ENCODE assay signal across 12 cellular contexts in genomic region chr17:4553669-4554068, GRCh38. TPM values are rescaled to one million over a fixed set of nuclear protein-coding genes. Genes with fewer than 3 reads are reported as not detected.
DNase-seq lines count a peak whose midpoint lies in the region; ATAC-seq, FAIRE-seq and TF ChIP-seq lines count a peak whose summit lies in the region.
"Had no signal": no experiment of that assay in that cellular context is flagged by ENCODE, and none has a peak within 500 bp of the region (broad histone marks: within the 10 kb centered on the region; RNA-seq: fewer than 3 reads in every experiment).

No MANE protein-coding gene starts in this region.

- no peaks in the 10 kb centered on the region for H4K20me1 ChIP-seq in K562 (replicated peaks; ENCODE audit: control insufficient read depth, insufficient read depth, low read length)

- peak overlapping the region; percentile 76 to 98 for H3K9ac ChIP-seq in K562 (ENCODE audit: insufficient read depth in 1 of 2, low read depth in 2 of 2, low read length in 2 of 2)

- no peak for DNase-seq in CD4-positive, alpha-beta T cell
- DNase-seq in K562 (ENCODE audit: extremely low read depth in 1 of 4, low spot score in 3 of 4) (no peak), dermis blood vessel endothelial cell (no peak)
- peak in 1 of 10 donors; percentile 21 for DNase-seq in naive thymus-derived CD8-positive, alpha-beta T cell
- DNase-seq: NCI-H1105 had no signal

- H3K27ac Mint-ChIP-seq in CD4-positive, alpha-beta T cell, result no peak overlapping the region
- H3K27ac Mint-ChIP-seq in IgD-negative memory B cell, result no peak overlapping the region
- H3K27ac Mint-ChIP-seq in naive thymus-derived CD8-positive, alpha-beta T cell, result peak overlapping the region in 3 of 10 donors; percentile 29 to 79 (median 79)

- H3K9me3 ChIP-seq in CD4-positive, alpha-beta T cell (ENCODE audit: control insufficient read depth, low read length), result no peaks in the 10 kb centered on the region
- no peaks in the 10 kb centered on the region for H3K9me3 ChIP-seq in K562 (replicated peaks; ENCODE audit: control insufficient read depth, insufficient read depth, low read depth, low read length)
- H3K9me3 ChIP-seq: body of pancreas had no signal

- no peak for TF ChIP-seq EP300 in K562 (IDR thresholded peaks at IDR 0.05; ENCODE audit: low read length)

- H3K4me3 Mint-ChIP-seq in CD4-positive, alpha-beta T cell, result peak overlapping the region; percentile 97
- peak overlapping the region; percentile 80 to 93 (median 90) for H3K4me3 Mint-ChIP-seq in IgD-negative memory B cell
- H3K4me3 Mint-ChIP-seq in naive thymus-derived CD8-positive, alpha-beta T cell, result peak overlapping the region; percentile 60 to 97 (median 95)

- peaks cover 3 to 38% of the 10 kb centered on the region in 2 experiments; a peak in 4 of 5 replicates for H3K4me1 ChIP-seq in K562 (replicated peaks in 1 of 2; ENCODE audit: control insufficient read depth in 2 of 2, insufficient read depth in 2 of 2, low read length in 2 of 2)

- peak overlapping the region; percentile 62 for H3K4me3 ChIP-seq in K562

- peaks cover 38% of the 10 kb centered on the region for H3K79me2 ChIP-seq in K562 (ENCODE audit: control insufficient read depth, insufficient read depth, low read length)

- H3K36me3 ChIP-seq in K562 (ENCODE audit: control insufficient read depth, insufficient read depth, low read length), result peaks cover 53% of the 10 kb centered on the region; the same call in 2 of the 3 replicates

- in situ Hi-C loops in K562 (cut with MboI), result no loop called here

- ATAC-seq in CD4-positive, alpha-beta T cell (ENCODE audit: poor library complexity), result no peak
- ATAC-seq in K562 (no peak), HG02885 (IDR thresholded peaks at IDR 0.05; ENCODE audit: poor library complexity, unreplicated experiment) (no peak), HG03097 (IDR thresholded peaks at IDR 0.05; ENCODE audit: low FRiP score, unreplicated experiment) (no peak), HG03280 (IDR thresholded peaks at IDR 0.05; ENCODE audit: unreplicated experiment) (no peak)
- ATAC-seq in naive thymus-derived CD8-positive, alpha-beta T cell, result no peak
- ATAC-seq: body of pancreas had no signal

- peaks cover 32% of the 10 kb centered on the region for H3K4me1 Mint-ChIP-seq in CD4-positive, alpha-beta T cell (ENCODE audit: low read depth)
- H3K4me1 Mint-ChIP-seq in IgD-negative memory B cell, result peaks cover 16 to 21% (median 17%) of the 10 kb centered on the region in 3 donors
- H3K4me1 Mint-ChIP-seq in naive thymus-derived CD8-positive, alpha-beta T cell, result peaks cover 23 to 32% (median 30%) of the 10 kb centered on the region in 4 donors

- no peak for TF ChIP-seq POLR2A in K562 (conservative IDR thresholded peaks at IDR 0.05)

- no peaks in the 10 kb centered on the region for H3K27me3 Mint-ChIP-seq in CD4-positive, alpha-beta T cell
- H3K27me3 Mint-ChIP-seq in IgD-negative memory B cell, result no peaks in the 10 kb centered on the region
- H3K27me3 Mint-ChIP-seq in naive thymus-derived CD8-positive, alpha-beta T cell, result peaks cover 0 to 1% (median 0%) of the 10 kb centered on the region in 5 donors

- peaks cover 50% of the 10 kb centered on the region for H3K36me3 Mint-ChIP-seq in CD4-positive, alpha-beta T cell (ENCODE audit: low read depth)
- peaks cover 2% of the 10 kb centered on the region for H3K36me3 Mint-ChIP-seq in IgD-negative memory B cell
- peaks cover 0 to 48% (median 5%) of the 10 kb centered on the region in 3 donors for H3K36me3 Mint-ChIP-seq in naive thymus-derived CD8-positive, alpha-beta T cell

- H2AFZ ChIP-seq in K562 (ENCODE audit: low read depth, low read length), result no peak overlapping the region

- no TSS peak for BruUV-seq in K562 (replicated peaks; lab: Mats Ljungman, UMichigan)

- no peaks in the 10 kb centered on the region for H3K9me3 Mint-ChIP-seq in CD4-positive, alpha-beta T cell
- H3K9me3 Mint-ChIP-seq in IgD-negative memory B cell, result no peaks in the 10 kb centered on the region
- H3K9me3 Mint-ChIP-seq in naive thymus-derived CD8-positive, alpha-beta T cell, result no peaks in the 10 kb centered on the region

- no peak overlapping the region for H3K27ac ChIP-seq in CD4-positive, alpha-beta T cell (ENCODE audit: low read depth, low read length)
- no peak overlapping the region; the same call in 2 of the 3 replicates for H3K27ac ChIP-seq in K562 (ENCODE audit: extremely low read depth, low read depth, low read length)
- H3K27ac ChIP-seq: body of pancreas had no signal

- intact Hi-C loops in CD4-positive, alpha-beta T cell (cut with DNase I, micrococcal nuclease), result no loop called here
- intact Hi-C loops in K562 (cut with micrococcal nuclease), result no loop called here

- CTCF ChIA-PET in CD4-positive, alpha-beta T cell (lab: Charles Lee), result interaction anchor here (0.9 kb wide), 2 partner anchors 12 to 13 kb away, joined by 3 read pairs; no protein-coding TSS in a partner anchor
- CTCF ChIA-PET in K562 (lab: Yijun Ruan, JAX; ENCODE audit: low intra/inter-chr PET ratio), result no interaction called here

- peak overlapping the region; percentile 91 for H3K4me2 ChIP-seq in K562 (ENCODE audit: insufficient read depth, low read length)

- POLR2A ChIA-PET in CD4-positive, alpha-beta T cell (lab: Charles Lee), result interaction anchor here (1.1 kb wide), 1 partner anchor 11 kb away, joined by 3 read pairs; no protein-coding TSS in a partner anchor
- POLR2A ChIA-PET in K562 (lab: Yijun Ruan, JAX), result interaction anchor here (0.8 kb wide), 1 partner anchor 51 kb away, joined by 4 read pairs; no protein-coding TSS in a partner anchor
- POLR2A ChIA-PET in naive thymus-derived CD8-positive, alpha-beta T cell (lab: Charles Lee), result interaction anchor here (1.3 to 1.8 kb wide), 3 partner anchors 12 to 67 kb away, joined by 4 to 8 read pairs (median 5); no protein-coding TSS in a partner anchor

- TF ChIP-seq RAD21 in K562 (CRISPR knock-in tag; conservative IDR thresholded peaks at IDR 0.05 in 1 of 2, IDR thresholded peaks at IDR 0.05 in 1 of 2), result no peak

- H3K9me1 ChIP-seq in K562 (ENCODE audit: control insufficient read depth, insufficient read depth, low read length), result no peaks in the 10 kb centered on the region

- 56% methylated on average over 8 of the region's 9 CpGs for WGBS in K562 (ENCODE audit: insufficient coverage, low coverage, missing lambda C conversion rate)

- no peak for FAIRE-seq in K562 (lab: Jason Lieb, UNC)
- FAIRE-seq: islet of Langerhans, urothelium cell line had no signal

- H3K27me3 ChIP-seq in CD4-positive, alpha-beta T cell (ENCODE audit: control insufficient read depth, insufficient read depth, low read length), result no peaks in the 10 kb centered on the region
- no peaks in the 10 kb centered on the region for H3K27me3 ChIP-seq in K562 (ENCODE audit: control insufficient read depth in 2 of 2, insufficient read depth in 2 of 2, low read length in 2 of 2)
- H3K27me3 ChIP-seq: body of pancreas had no signal

- TF ChIP-seq CTCF in CD4-positive, alpha-beta T cell (IDR thresholded peaks at IDR 0.05), result no peak
- TF ChIP-seq CTCF in K562 (IDR thresholded peaks at IDR 0.05 in 2 of 3, conservative IDR thresholded peaks at IDR 0.05 in 1 of 3; ENCODE audit: insufficient read depth in 2 of 3, low read depth in 1 of 3, low read length in 3 of 3), result no peak

RNA-seq across cellular contexts. Expression of gene MYBBP1A, which starts 1.5 kb away (rescaled TPM):
- total RNA-seq in CD4-positive, alpha-beta T cell, result 10 to 100 TPM; 58.0 to 58.2 TPM
- 28.5 TPM for polyA plus RNA-seq in IgD-negative memory B cell
- total RNA-seq in K562 (2011; cell fraction: chromatin; rRNA removed; ENCODE audit: low replicate concordance), result 95.2 and 270 TPM in 2 replicates
- total RNA-seq in K562 (2011; cell fraction: nucleolus; rRNA removed), result 174 and 191 TPM in 2 replicates
- 98.3 and 111 TPM in 2 replicates for total RNA-seq in K562 (2011; cell fraction: nucleoplasm; rRNA removed)
- total RNA-seq in K562 (2014; rRNA removed), result 109 and 132 TPM in 2 replicates
- 19.8 and 23.3 TPM in 2 replicates for total RNA-seq in K562 (2014; rRNA removed; fragmentation: Illumina TruSeq; extraction: Trizol)
- total RNA-seq in K562 (2015; rRNA removed; fragmentation: Illumina TruSeq; extraction: Trizol), result 47.2 and 47.6 TPM in 2 replicates
- total RNA-seq in K562 (2021), result 107 and 114 TPM in 2 replicates
- polyA plus RNA-seq in K562 (2011; rRNA removed), result 17.7 and 32.4 TPM in 2 replicates
- polyA plus RNA-seq in K562 (2011; cell fraction: cytosol; rRNA removed), result 16.3 and 33.1 TPM in 2 replicates
- polyA plus RNA-seq in K562 (2011; cell fraction: nucleus; rRNA removed), result 131 and 209 TPM in 2 replicates
- polyA plus RNA-seq in K562 (2012), result 37.2 and 61.4 TPM in 2 replicates
- polyA plus RNA-seq in K562 (2014; fragmentation: Illumina TruSeq; extraction: Trizol), result 70.7 and 73.8 TPM in 2 replicates
- polyA plus RNA-seq in K562 (2014; fragmentation: Nextera tagmentation; extraction: Ambion mirVana), result 1 to 10 TPM; 2.0 to 2.4 TPM
- polyA plus RNA-seq in K562 (2014; rRNA removed), result 69.7 and 77.2 TPM in 2 replicates
- polyA minus RNA-seq in K562 (2011; rRNA and poly(A)+ RNA removed), result 23.5 and 30.7 TPM in 2 replicates
- 53.6 and 56.5 TPM in 2 replicates for polyA minus RNA-seq in K562 (2011; cell fraction: cytosol; rRNA and poly(A)+ RNA removed)
- polyA minus RNA-seq in K562 (2011; cell fraction: nucleus; rRNA and poly(A)+ RNA removed), result 54.6 and 62.6 TPM in 2 replicates
- 10 to 100 TPM; 84.4 to 88.6 TPM for total RNA-seq in naive thymus-derived CD8-positive, alpha-beta T cell
- 10 to 100 TPM; 14.0 to 45.7 (median 28.7) TPM for polyA plus RNA-seq in naive thymus-derived CD8-positive, alpha-beta T cell
- 32.2 and 52.0 TPM in 2 replicates for total RNA-seq in dermis blood vessel endothelial cell

RNA-seq across cellular contexts. Expression of gene GGT6, which starts 6.7 kb away (rescaled TPM):
- not detected for total RNA-seq in CD4-positive, alpha-beta T cell
- not detected for polyA plus RNA-seq in IgD-negative memory B cell
- not detected in 2 replicates for total RNA-seq in K562 (2011; cell fraction: chromatin; rRNA removed; ENCODE audit: low replicate concordance)
- not detected in 2 replicates for total RNA-seq in K562 (2011; cell fraction: nucleolus; rRNA removed)
- total RNA-seq in K562 (2011; cell fraction: nucleoplasm; rRNA removed), result not detected in 2 replicates
- not detected in 2 replicates for total RNA-seq in K562 (2014; rRNA removed)
- not detected in 2 replicates for total RNA-seq in K562 (2014; rRNA removed; fragmentation: Illumina TruSeq; extraction: Trizol)
- total RNA-seq in K562 (2015; rRNA removed; fragmentation: Illumina TruSeq; extraction: Trizol), result not detected in 2 replicates
- 0.09 TPM in 1 of 2 replicates, not detected in the other for total RNA-seq in K562 (2021)
- polyA plus RNA-seq in K562 (2011; rRNA removed), result not detected in 2 replicates
- polyA plus RNA-seq in K562 (2011; cell fraction: cytosol; rRNA removed), result not detected in 2 replicates
- polyA plus RNA-seq in K562 (2011; cell fraction: nucleus; rRNA removed), result not detected in 2 replicates
- not detected in 2 replicates for polyA plus RNA-seq in K562 (2012)
- not detected in 2 replicates for polyA plus RNA-seq in K562 (2014; fragmentation: Illumina TruSeq; extraction: Trizol)
- not detected for polyA plus RNA-seq in K562 (2014; fragmentation: Nextera tagmentation; extraction: Ambion mirVana)
- polyA plus RNA-seq in K562 (2014; rRNA removed), result 0.42 TPM in 1 of 2 replicates, not detected in the other
- not detected in 2 replicates for polyA minus RNA-seq in K562 (2011; rRNA and poly(A)+ RNA removed)
- polyA minus RNA-seq in K562 (2011; cell fraction: cytosol; rRNA and poly(A)+ RNA removed), result not detected in 2 replicates
- not detected in 2 replicates for polyA minus RNA-seq in K562 (2011; cell fraction: nucleus; rRNA and poly(A)+ RNA removed)
- not detected for total RNA-seq in naive thymus-derived CD8-positive, alpha-beta T cell
- not detected for polyA plus RNA-seq in naive thymus-derived CD8-positive, alpha-beta T cell
- not detected in 2 replicates for total RNA-seq in dermis blood vessel endothelial cell

RNA-seq across cellular contexts. Expression of gene SMTNL2, which starts 30.7 kb away (rescaled TPM):
- not detected for total RNA-seq in CD4-positive, alpha-beta T cell
- polyA plus RNA-seq in IgD-negative memory B cell, result not detected
- not detected in 2 replicates for total RNA-seq in K562 (2011; cell fraction: chromatin; rRNA removed; ENCODE audit: low replicate concordance)
- not detected in 2 replicates for total RNA-seq in K562 (2011; cell fraction: nucleolus; rRNA removed)
- total RNA-seq in K562 (2011; cell fraction: nucleoplasm; rRNA removed), result not detected in 2 replicates
- not detected in 2 replicates for total RNA-seq in K562 (2014; rRNA removed)
- not detected in 2 replicates for total RNA-seq in K562 (2014; rRNA removed; fragmentation: Illumina TruSeq; extraction: Trizol)
- not detected in 2 replicates for total RNA-seq in K562 (2015; rRNA removed; fragmentation: Illumina TruSeq; extraction: Trizol)
- not detected in 2 replicates for total RNA-seq in K562 (2021)
- 0.04 TPM in 1 of 2 replicates, not detected in the other for polyA plus RNA-seq in K562 (2011; rRNA removed)
- not detected in 2 replicates for polyA plus RNA-seq in K562 (2011; cell fraction: cytosol; rRNA removed)
- polyA plus RNA-seq in K562 (2011; cell fraction: nucleus; rRNA removed), result not detected in 2 replicates
- not detected in 2 replicates for polyA plus RNA-seq in K562 (2012)
- not detected in 2 replicates for polyA plus RNA-seq in K562 (2014; fragmentation: Illumina TruSeq; extraction: Trizol)
- not detected for polyA plus RNA-seq in K562 (2014; fragmentation: Nextera tagmentation; extraction: Ambion mirVana)
- not detected in 2 replicates for polyA plus RNA-seq in K562 (2014; rRNA removed)
- not detected in 2 replicates for polyA minus RNA-seq in K562 (2011; rRNA and poly(A)+ RNA removed)
- polyA minus RNA-seq in K562 (2011; cell fraction: cytosol; rRNA and poly(A)+ RNA removed), result not detected in 2 replicates
- not detected in 2 replicates for polyA minus RNA-seq in K562 (2011; cell fraction: nucleus; rRNA and poly(A)+ RNA removed)
- total RNA-seq in naive thymus-derived CD8-positive, alpha-beta T cell, result not detected
- polyA plus RNA-seq in naive thymus-derived CD8-positive, alpha-beta T cell, result not detected
- under 0.01 TPM in 1 of 2 replicates, not detected in the other for total RNA-seq in dermis blood vessel endothelial cell

RNA-seq across cellular contexts. Expression of gene SPNS2, which starts 55.0 kb away (rescaled TPM):
- total RNA-seq in CD4-positive, alpha-beta T cell, result under 1 TPM; 0.33 to 0.53 TPM
- polyA plus RNA-seq in IgD-negative memory B cell (not detected), K562 (2011; rRNA removed) (0.06 TPM in 1 of 2 replicates, not detected in the other), K562 (2014; fragmentation: Illumina TruSeq; extraction: Trizol) (not detected in 2 replicates), K562 (2014; fragmentation: Nextera tagmentation; extraction: Ambion mirVana) (not detected), K562 (2014; rRNA removed) (not detected in 2 replicates)
- not detected in 2 replicates for total RNA-seq in K562 (2011; cell fraction: chromatin; rRNA removed; ENCODE audit: low replicate concordance)
- total RNA-seq in K562 (2011; cell fraction: nucleolus; rRNA removed), result not detected in 2 replicates
- total RNA-seq in K562 (2011; cell fraction: nucleoplasm; rRNA removed), result not detected in 2 replicates
- total RNA-seq in K562 (2014; rRNA removed) (not detected in 2 replicates), K562 (2014; rRNA removed; fragmentation: Illumina TruSeq; extraction: Trizol) (not detected in 2 replicates), K562 (2015; rRNA removed; fragmentation: Illumina TruSeq; extraction: Trizol) (not detected in 2 replicates), K562 (2021) (0.07 TPM in 1 of 2 replicates, not detected in the other), dermis blood vessel endothelial cell (84.6 and 122 TPM in 2 replicates)
- 0.03 and 0.07 TPM in 2 replicates for polyA plus RNA-seq in K562 (2011; cell fraction: cytosol; rRNA removed)
- not detected in 2 replicates for polyA plus RNA-seq in K562 (2011; cell fraction: nucleus; rRNA removed)
- 0.12 and 0.76 TPM in 2 replicates for polyA plus RNA-seq in K562 (2012)
- not detected in 2 replicates for polyA minus RNA-seq in K562 (2011; rRNA and poly(A)+ RNA removed)
- not detected in 2 replicates for polyA minus RNA-seq in K562 (2011; cell fraction: cytosol; rRNA and poly(A)+ RNA removed)
- polyA minus RNA-seq in K562 (2011; cell fraction: nucleus; rRNA and poly(A)+ RNA removed), result not detected in 2 replicates
- total RNA-seq in naive thymus-derived CD8-positive, alpha-beta T cell, result under 1 TPM; 0.44 to 0.47 TPM
- under 1 TPM; 0.53 to 0.63 (median 0.55) TPM for polyA plus RNA-seq in naive thymus-derived CD8-positive, alpha-beta T cell
